ENCODE assay signal across 2 cellular contexts in the genomic region with DNA sequence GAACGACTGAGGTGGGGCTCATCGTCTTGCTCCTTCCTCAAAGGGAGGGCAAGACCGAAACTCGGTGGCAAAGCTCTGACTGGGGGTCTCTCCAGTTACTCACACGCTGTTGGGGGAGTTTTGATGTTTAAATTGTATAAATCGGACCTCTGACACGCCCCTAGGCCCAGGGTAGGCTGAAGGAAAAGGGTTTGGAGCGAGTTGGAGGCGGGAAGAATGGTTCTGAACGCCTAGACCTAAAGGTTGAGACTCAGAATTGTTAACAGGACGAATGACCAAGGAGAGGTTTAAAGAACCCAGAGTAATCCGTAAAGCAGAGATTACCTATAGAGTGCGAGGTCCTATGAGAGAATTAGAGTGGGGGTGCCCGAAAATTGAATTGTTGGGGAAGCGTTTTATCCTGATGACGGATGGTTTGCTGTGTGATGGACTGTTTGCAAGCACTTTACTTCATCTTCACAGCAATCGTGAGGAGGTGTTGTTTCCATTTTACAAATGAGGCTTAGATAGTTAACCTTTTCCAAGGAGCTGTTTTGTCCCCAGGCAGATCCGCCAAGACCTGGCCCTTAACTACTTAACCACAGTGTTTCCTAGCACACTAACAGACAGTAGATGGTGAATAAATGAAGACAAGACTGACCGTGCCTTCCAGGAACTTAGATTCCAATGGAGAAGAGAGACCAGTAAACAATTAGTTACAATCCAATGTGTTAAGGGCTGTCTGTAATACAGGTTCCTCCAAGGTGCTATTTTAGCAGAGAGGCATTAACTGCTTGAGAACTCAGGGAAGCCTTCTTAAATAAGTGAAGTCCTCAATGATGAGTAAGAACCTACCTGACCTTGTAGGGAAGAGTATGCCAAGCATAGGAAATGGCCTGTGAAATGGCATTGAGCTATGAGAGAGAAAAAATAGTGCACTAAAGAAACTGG.
TF ChIP-seq lines count a peak whose summit lies in the region.

No MANE protein-coding gene starts in this region.

TF ChIP-seq in IMR-90, 13 proteins besides CTCF, POLR2A, EP300 and RAD21:
- TF ChIP-seq SMC3 (IDR thresholded peaks at IDR 0.05; ENCODE audit: low read depth, low read length) (no peak), MXI1 (IDR thresholded peaks at IDR 0.05; ENCODE audit: borderline replicate concordance, low read depth, low read length) (0 out of 2 replicates have a peak, but pooled peaks have one; percentile 1)
TF ChIP-seq in IMR-90: peak in this region for 1.

TF ChIP-seq in HepG2, 621 proteins besides CTCF, POLR2A, EP300 and RAD21 (continues in another document):
- TF ChIP-seq ZNF274 (CRISPR knock-in tag; IDR thresholded peaks at IDR 0.05) (peak; percentile 48), BRCA1 (CRISPR knock-in tag; IDR thresholded peaks at IDR 0.05) (peak; percentile 32; the same call in 1 of the 2 replicates), ZEB1 (IDR thresholded peaks at IDR 0.05; ENCODE audit: insufficient replicate concordance, low read depth) (no peak), ZNF235 (CRISPR knock-in tag; IDR thresholded peaks at IDR 0.05; ENCODE audit: borderline replicate concordance) (no peak), TFE3 (CRISPR knock-in tag; IDR thresholded peaks at IDR 0.05) (no peak), ZXDC (CRISPR knock-in tag; IDR thresholded peaks at IDR 0.05) (no peak), ZNF724P (CRISPR knock-in tag; IDR thresholded peaks at IDR 0.05; ENCODE audit: borderline replicate concordance) (no peak), ZNF704 (CRISPR knock-in tag; IDR thresholded peaks at IDR 0.05; ENCODE audit: borderline replicate concordance) (no peak), ZFP90 (CRISPR knock-in tag; IDR thresholded peaks at IDR 0.05; ENCODE audit: borderline replicate concordance) (no peak), FOXA3 (CRISPR knock-in tag; IDR thresholded peaks at IDR 0.05) (no peak), HIVEP1 (CRISPR knock-in tag; IDR thresholded peaks at IDR 0.05) (no peak; the same call in 1 of the 2 replicates), ZNF816 (CRISPR knock-in tag; IDR thresholded peaks at IDR 0.05; ENCODE audit: borderline replicate concordance) (no peak), ZNF564 (CRISPR knock-in tag; IDR thresholded peaks at IDR 0.05) (no peak), ZNF160 (CRISPR knock-in tag; IDR thresholded peaks at IDR 0.05) (peak; percentile 75; the same call in 1 of the 2 replicates), ZNF800 (CRISPR knock-in tag; IDR thresholded peaks at IDR 0.05) (no peak), IRF9 (CRISPR knock-in tag; IDR thresholded peaks at IDR 0.05; ENCODE audit: borderline replicate concordance) (no peak), CREB1 (IDR thresholded peaks at IDR 0.05) (no peak), CREB1 (CRISPR knock-in tag; IDR thresholded peaks at IDR 0.05) (peak; percentile 52), ZNF362 (CRISPR knock-in tag; IDR thresholded peaks at IDR 0.05; ENCODE audit: borderline replicate concordance) (no peak), PHB2 (IDR thresholded peaks at IDR 0.05; ENCODE audit: partially characterized antibody) (no peak), THRA (CRISPR knock-in tag; IDR thresholded peaks at IDR 0.05; ENCODE audit: borderline replicate concordance) (no peak)
- TF ChIP-seq, protein P1, sequence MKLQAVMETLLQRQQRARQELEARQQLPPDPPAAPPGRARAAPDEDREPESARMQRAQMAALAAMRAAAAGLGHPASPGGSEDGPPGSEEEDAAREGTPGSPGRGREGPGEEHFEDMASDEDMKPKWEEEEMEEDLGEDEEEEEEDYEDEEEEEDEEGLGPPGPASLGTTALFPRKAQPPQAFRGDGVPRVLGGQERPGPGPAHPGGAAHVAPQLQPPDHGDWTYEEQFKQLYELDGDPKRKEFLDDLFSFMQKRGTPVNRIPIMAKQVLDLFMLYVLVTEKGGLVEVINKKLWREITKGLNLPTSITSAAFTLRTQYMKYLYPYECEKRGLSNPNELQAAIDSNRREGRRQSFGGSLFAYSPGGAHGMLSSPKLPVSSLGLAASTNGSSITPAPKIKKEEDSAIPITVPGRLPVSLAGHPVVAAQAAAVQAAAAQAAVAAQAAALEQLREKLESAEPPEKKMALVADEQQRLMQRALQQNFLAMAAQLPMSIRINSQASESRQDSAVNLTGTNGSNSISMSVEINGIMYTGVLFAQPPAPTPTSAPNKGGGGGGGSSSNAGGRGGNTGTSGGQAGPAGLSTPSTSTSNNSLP (IDR thresholded peaks at IDR 0.05; ENCODE audit: low read depth, low read length) = no peak
- TF ChIP-seq, protein P2, sequence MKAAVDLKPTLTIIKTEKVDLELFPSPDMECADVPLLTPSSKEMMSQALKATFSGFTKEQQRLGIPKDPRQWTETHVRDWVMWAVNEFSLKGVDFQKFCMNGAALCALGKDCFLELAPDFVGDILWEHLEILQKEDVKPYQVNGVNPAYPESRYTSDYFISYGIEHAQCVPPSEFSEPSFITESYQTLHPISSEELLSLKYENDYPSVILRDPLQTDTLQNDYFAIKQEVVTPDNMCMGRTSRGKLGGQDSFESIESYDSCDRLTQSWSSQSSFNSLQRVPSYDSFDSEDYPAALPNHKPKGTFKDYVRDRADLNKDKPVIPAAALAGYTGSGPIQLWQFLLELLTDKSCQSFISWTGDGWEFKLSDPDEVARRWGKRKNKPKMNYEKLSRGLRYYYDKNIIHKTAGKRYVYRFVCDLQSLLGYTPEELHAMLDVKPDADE (CRISPR knock-in tag; IDR thresholded peaks at IDR 0.05) = peak; percentile 58
- TF ChIP-seq, protein P3, sequence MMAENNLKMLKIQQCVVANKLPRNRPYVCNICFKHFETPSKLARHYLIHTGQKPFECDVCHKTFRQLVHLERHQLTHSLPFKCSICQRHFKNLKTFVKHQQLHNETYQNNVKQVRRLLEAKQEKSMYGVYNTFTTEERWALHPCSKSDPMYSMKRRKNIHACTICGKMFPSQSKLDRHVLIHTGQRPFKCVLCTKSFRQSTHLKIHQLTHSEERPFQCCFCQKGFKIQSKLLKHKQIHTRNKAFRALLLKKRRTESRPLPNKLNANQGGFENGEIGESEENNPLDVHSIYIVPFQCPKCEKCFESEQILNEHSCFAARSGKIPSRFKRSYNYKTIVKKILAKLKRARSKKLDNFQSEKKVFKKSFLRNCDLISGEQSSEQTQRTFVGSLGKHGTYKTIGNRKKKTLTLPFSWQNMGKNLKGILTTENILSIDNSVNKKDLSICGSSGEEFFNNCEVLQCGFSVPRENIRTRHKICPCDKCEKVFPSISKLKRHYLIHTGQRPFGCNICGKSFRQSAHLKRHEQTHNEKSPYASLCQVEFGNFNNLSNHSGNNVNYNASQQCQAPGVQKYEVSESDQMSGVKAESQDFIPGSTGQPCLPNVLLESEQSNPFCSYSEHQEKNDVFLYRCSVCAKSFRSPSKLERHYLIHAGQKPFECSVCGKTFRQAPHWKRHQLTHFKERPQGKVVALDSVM (CRISPR knock-in tag; IDR thresholded peaks at IDR 0.05) = no peak
- TF ChIP-seq, protein P4, sequence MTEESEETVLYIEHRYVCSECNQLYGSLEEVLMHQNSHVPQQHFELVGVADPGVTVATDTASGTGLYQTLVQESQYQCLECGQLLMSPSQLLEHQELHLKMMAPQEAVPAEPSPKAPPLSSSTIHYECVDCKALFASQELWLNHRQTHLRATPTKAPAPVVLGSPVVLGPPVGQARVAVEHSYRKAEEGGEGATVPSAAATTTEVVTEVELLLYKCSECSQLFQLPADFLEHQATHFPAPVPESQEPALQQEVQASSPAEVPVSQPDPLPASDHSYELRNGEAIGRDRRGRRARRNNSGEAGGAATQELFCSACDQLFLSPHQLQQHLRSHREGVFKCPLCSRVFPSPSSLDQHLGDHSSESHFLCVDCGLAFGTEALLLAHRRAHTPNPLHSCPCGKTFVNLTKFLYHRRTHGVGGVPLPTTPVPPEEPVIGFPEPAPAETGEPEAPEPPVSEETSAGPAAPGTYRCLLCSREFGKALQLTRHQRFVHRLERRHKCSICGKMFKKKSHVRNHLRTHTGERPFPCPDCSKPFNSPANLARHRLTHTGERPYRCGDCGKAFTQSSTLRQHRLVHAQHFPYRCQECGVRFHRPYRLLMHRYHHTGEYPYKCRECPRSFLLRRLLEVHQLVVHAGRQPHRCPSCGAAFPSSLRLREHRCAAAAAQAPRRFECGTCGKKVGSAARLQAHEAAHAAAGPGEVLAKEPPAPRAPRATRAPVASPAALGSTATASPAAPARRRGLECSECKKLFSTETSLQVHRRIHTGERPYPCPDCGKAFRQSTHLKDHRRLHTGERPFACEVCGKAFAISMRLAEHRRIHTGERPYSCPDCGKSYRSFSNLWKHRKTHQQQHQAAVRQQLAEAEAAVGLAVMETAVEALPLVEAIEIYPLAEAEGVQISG (CRISPR knock-in tag; IDR thresholded peaks at IDR 0.05) = no peak
